Comparison of ENCODE assay signal across 14 cellular contexts in the genomic region with DNA sequence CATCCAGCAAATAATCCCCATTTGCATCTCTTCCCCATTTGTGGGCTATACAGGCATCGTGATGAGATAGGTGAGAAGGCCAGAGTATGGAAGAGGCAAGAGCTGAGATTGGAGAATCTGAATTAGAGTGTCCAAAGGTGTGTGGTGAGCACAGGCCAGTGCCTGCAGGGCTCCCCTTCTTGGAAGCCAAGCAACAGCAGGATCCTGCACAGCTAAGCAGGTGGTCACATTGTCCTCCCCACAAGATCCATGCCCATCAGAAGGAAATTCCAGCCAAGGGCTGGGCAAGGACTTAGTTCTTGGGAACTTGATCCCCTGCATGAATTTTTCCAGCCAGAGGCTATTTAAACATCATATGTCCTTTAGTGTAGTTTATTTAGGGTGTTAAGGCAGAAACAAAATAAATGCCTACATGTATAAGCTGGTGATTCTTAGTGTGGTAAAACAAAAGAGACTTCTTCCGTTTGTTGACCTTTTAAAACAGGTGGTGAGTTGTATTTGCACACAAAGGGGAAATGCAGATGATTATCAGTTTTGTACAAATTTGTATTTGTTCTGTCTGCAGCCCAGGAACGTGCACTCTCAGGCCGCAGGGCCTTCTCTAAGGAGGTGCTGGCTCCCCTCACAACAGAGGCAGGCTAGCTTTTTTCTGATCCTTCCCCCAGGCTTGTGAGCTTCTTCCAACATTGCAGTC.
DNase-seq lines count a peak whose midpoint lies in the region; ATAC-seq and TF ChIP-seq lines count a peak whose summit lies in the region.
"Had no signal": no experiment of that assay in that cellular context is flagged by ENCODE, and none has a peak within 500 bp of the region (broad histone marks: within the 10 kb centered on the region; RNA-seq: fewer than 3 reads in every experiment).

No MANE protein-coding gene starts in this region.

- H3K4me3 ChIP-seq in HEK293 (ENCODE audit: low read depth, low read length) (no peak overlapping the region), neural progenitor cell (no peak overlapping the region)
- H3K4me3 ChIP-seq: MG63 had no signal

- peak overlapping the region; percentile 33 for H3K4me2 ChIP-seq in neural progenitor cell

- CTCF ChIA-PET in activated CD4-positive, alpha-beta T cell treated with anti-CD3 and anti-CD28 coated beads for 36 hours (lab: Charles Lee), result interaction anchor here (1.3 kb wide), 2 partner anchors 13 to 24 kb away, joined by 3 to 4 read pairs; no protein-coding TSS in a partner anchor
- CTCF ChIA-PET in HEK293 (lab: Yijun Ruan, JAX), result no interaction called here

- no peak for ATAC-seq in activated CD4-positive, alpha-beta T cell treated with anti-CD3 and anti-CD28 coated beads for 36 hours
- ATAC-seq in activated naive CD8-positive, alpha-beta T cell treated with anti-CD3 and anti-CD28 coated beads, Interleukin-2, amount 50 U/mL, for 24 hours, result peak; percentile 38
- ATAC-seq: SK-N-SH treated with all-trans-retinoic acid at 6 μM for 48 hours had no signal

- H3K9ac ChIP-seq in neural progenitor cell, result no peak overlapping the region

- no peak overlapping the region for H3K27ac ChIP-seq in HEK293 (ENCODE audit: extremely low read depth, low read depth, low read length)
- H3K27ac ChIP-seq in neural progenitor cell, result peak overlapping the region; percentile 57

- peaks cover 67% of the 10 kb centered on the region for H3K4me1 Mint-ChIP-seq in activated CD4-positive, alpha-beta T cell treated with anti-CD3 and anti-CD28 coated beads for 36 hours
- H3K4me1 Mint-ChIP-seq in activated naive CD8-positive, alpha-beta T cell treated with anti-CD3 and anti-CD28 coated beads, Interleukin-2, amount 50 U/mL, for 24 hours, result peaks cover 83% of the 10 kb centered on the region
- H3K4me1 Mint-ChIP-seq in neural progenitor cell, result peaks cover 4% of the 10 kb centered on the region
- peaks cover 27% of the 10 kb centered on the region for H3K4me1 Mint-ChIP-seq in activated T-helper 2 cell treated with anti-CD3 and anti-CD28 coated beads, Interferon-gamma antibody, Interleukin-2, Interleukin-4, amounts not matched to agents 10 μg/mL and 5 μg/mL and 100 μg/mL, durations not matched to agents 14 hours and 24 hours and 36 hours (ENCODE audit: low read depth)

- no peaks in the 10 kb centered on the region for H3K36me3 Mint-ChIP-seq in activated CD4-positive, alpha-beta T cell treated with anti-CD3 and anti-CD28 coated beads for 36 hours (ENCODE audit: low read depth)
- H3K36me3 Mint-ChIP-seq in activated naive CD8-positive, alpha-beta T cell treated with anti-CD3 and anti-CD28 coated beads, Interleukin-2, amount 50 U/mL, for 24 hours (ENCODE audit: low read depth), result no peaks in the 10 kb centered on the region
- no peaks in the 10 kb centered on the region for H3K36me3 Mint-ChIP-seq in neural progenitor cell
- H3K36me3 Mint-ChIP-seq in activated T-helper 2 cell treated with anti-CD3 and anti-CD28 coated beads, Interferon-gamma antibody, Interleukin-2, Interleukin-4, amounts not matched to agents 10 μg/mL and 5 μg/mL and 100 μg/mL, durations not matched to agents 14 hours and 24 hours and 36 hours (ENCODE audit: low read depth), result peaks cover 10% of the 10 kb centered on the region

- peaks cover 7% of the 10 kb centered on the region for H3F3A ChIP-seq in neural progenitor cell (ENCODE audit: low read depth)

- no peaks in the 10 kb centered on the region for H3K9me3 ChIP-seq in HEK293 (ENCODE audit: control insufficient read depth, insufficient read depth, low read depth, low read length)
- H3K9me3 ChIP-seq in neural progenitor cell (ENCODE audit: low read depth), result no peaks in the 10 kb centered on the region
- H3K9me3 ChIP-seq: MG63 had no signal

- no peaks in the 10 kb centered on the region for H3K27me3 Mint-ChIP-seq in activated CD4-positive, alpha-beta T cell treated with anti-CD3 and anti-CD28 coated beads for 36 hours
- no peaks in the 10 kb centered on the region for H3K27me3 Mint-ChIP-seq in activated naive CD8-positive, alpha-beta T cell treated with anti-CD3 and anti-CD28 coated beads, Interleukin-2, amount 50 U/mL, for 24 hours
- H3K27me3 Mint-ChIP-seq in neural progenitor cell (ENCODE audit: insufficient read depth, low read depth), result no peaks in the 10 kb centered on the region
- no peaks in the 10 kb centered on the region for H3K27me3 Mint-ChIP-seq in activated T-helper 2 cell treated with anti-CD3 and anti-CD28 coated beads, Interferon-gamma antibody, Interleukin-2, Interleukin-4, amounts not matched to agents 10 μg/mL and 5 μg/mL and 100 μg/mL, durations not matched to agents 14 hours and 24 hours and 36 hours (ENCODE audit: low read depth)
- H3K27me3 Mint-ChIP-seq: activated naive CD8-positive, alpha-beta T cell treated with anti-CD3 and anti-CD28 coated beads, Interleukin-2, amount 10 ng/mL, durations not matched to agents 7 days and 5 days had no signal

- intact Hi-C loops in activated CD4-positive, alpha-beta T cell treated with anti-CD3 and anti-CD28 coated beads for 36 hours (cut with DNase I, micrococcal nuclease), result no loop called here
- intact Hi-C loops in activated T-helper 2 cell treated with anti-CD3 and anti-CD28 coated beads, Interferon-gamma antibody, Interleukin-2, Interleukin-4, amounts not matched to agents 10 μg/mL and 5 μg/mL and 100 μg/mL, durations not matched to agents 14 hours and 24 hours and 36 hours (cut with micrococcal nuclease), result no loop called here

- H3K4me3 Mint-ChIP-seq in activated CD4-positive, alpha-beta T cell treated with anti-CD3 and anti-CD28 coated beads for 36 hours, result no peak overlapping the region
- H3K4me3 Mint-ChIP-seq in activated naive CD8-positive, alpha-beta T cell treated with anti-CD3 and anti-CD28 coated beads, Interleukin-2, amount 50 U/mL, for 24 hours, result no peak overlapping the region
- no peak overlapping the region for H3K4me3 Mint-ChIP-seq in neural progenitor cell
- no peak overlapping the region for H3K4me3 Mint-ChIP-seq in activated T-helper 2 cell treated with anti-CD3 and anti-CD28 coated beads, Interferon-gamma antibody, Interleukin-2, Interleukin-4, amounts not matched to agents 10 μg/mL and 5 μg/mL and 100 μg/mL, durations not matched to agents 14 hours and 24 hours and 36 hours (ENCODE audit: low read depth)
- H3K4me3 Mint-ChIP-seq: activated naive CD8-positive, alpha-beta T cell treated with anti-CD3 and anti-CD28 coated beads, Interleukin-2, amount 10 ng/mL, durations not matched to agents 7 days and 5 days had no signal

- H2AFZ ChIP-seq in neural progenitor cell (replicated peaks), result no peak overlapping the region

- H3K27ac Mint-ChIP-seq in activated CD4-positive, alpha-beta T cell treated with anti-CD3 and anti-CD28 coated beads for 36 hours, result peak overlapping the region; percentile 65
- peak overlapping the region; percentile 71 for H3K27ac Mint-ChIP-seq in activated naive CD8-positive, alpha-beta T cell treated with anti-CD3 and anti-CD28 coated beads, Interleukin-2, amount 50 U/mL, for 24 hours
- no peak overlapping the region for H3K27ac Mint-ChIP-seq in neural progenitor cell
- no peak overlapping the region for H3K27ac Mint-ChIP-seq in activated T-helper 2 cell treated with anti-CD3 and anti-CD28 coated beads, Interferon-gamma antibody, Interleukin-2, Interleukin-4, amounts not matched to agents 10 μg/mL and 5 μg/mL and 100 μg/mL, durations not matched to agents 14 hours and 24 hours and 36 hours

- H3K4me1 ChIP-seq in HEK293 (ENCODE audit: control insufficient read depth, insufficient read depth, low read length) (peaks cover 7% of the 10 kb centered on the region; the same call in 1 of the 2 replicates), neural progenitor cell (peaks cover 30% of the 10 kb centered on the region)

- POLR2A ChIA-PET in activated CD4-positive, alpha-beta T cell treated with anti-CD3 and anti-CD28 coated beads for 36 hours (lab: Charles Lee), result no interaction called here
- POLR2A ChIA-PET in HEK293 (lab: Yijun Ruan, JAX), result no interaction called here

- peaks cover 41% of the 10 kb centered on the region for H3K79me2 ChIP-seq in neural progenitor cell (ENCODE audit: low read depth)

- no peaks in the 10 kb centered on the region for H4K20me1 ChIP-seq in neural progenitor cell (ENCODE audit: low read depth)

- no peak for DNase-seq in activated CD4-positive, alpha-beta T cell treated with anti-CD3 and anti-CD28 coated beads for 36 hours
- DNase-seq in activated CD4-positive, alpha-beta T cell treated with anti-CD3 and anti-CD28 coated beads for 1 hour, result no peak
- DNase-seq in activated naive CD8-positive, alpha-beta T cell treated with anti-CD3 and anti-CD28 coated beads, Interleukin-2, amount 50 U/mL, for 24 hours, result no peak
- peak; percentile 12 for DNase-seq in neural progenitor cell (ENCODE audit: low spot score)
- no peak for DNase-seq in NCI-H446 treated with DMSO at 0.1 percent for 48 hours (lab: John Stamatoyannopoulos, UW)
- no peak for DNase-seq in superior temporal gyrus (ENCODE audit: extremely low spot score)
- no peak for DNase-seq in activated T-helper 2 cell treated with anti-CD3 and anti-CD28 coated beads, Interferon-gamma antibody, Interleukin-2, Interleukin-4, amounts not matched to agents 10 μg/mL and 5 μg/mL and 100 μg/mL, durations not matched to agents 14 hours and 24 hours and 36 hours (ENCODE audit: low spot score)
- DNase-seq: activated naive CD8-positive, alpha-beta T cell treated with anti-CD3 and anti-CD28 coated beads, Interleukin-2, amount 10 ng/mL, durations not matched to agents 7 days and 5 days; cerebellar nuclear complex; COR-L47; MG63; stimulated activated CD8-positive, alpha-beta memory T cell treated with anti-CD3 and anti-CD28 coated beads, Interleukin-4, amount 100 ng/mL, for 48 hours had no signal

- TF ChIP-seq CTCF in HEK293 (tag by site-specific recombination; IDR thresholded peaks at IDR 0.05) (no peak), neural progenitor cell (IDR thresholded peaks at IDR 0.05) (no peak)

- H3K27me3 ChIP-seq in neural progenitor cell, result no peaks in the 10 kb centered on the region
- H3K27me3 ChIP-seq: MG63 had no signal

- H3K36me3 ChIP-seq in HEK293 (ENCODE audit: control insufficient read depth in 2 of 2, insufficient read depth in 1 of 2, low read length in 2 of 2) (no peaks in the 10 kb centered on the region), neural progenitor cell (no peaks in the 10 kb centered on the region)
- H3K36me3 ChIP-seq: MG63 had no signal

- H3K9me3 Mint-ChIP-seq in activated CD4-positive, alpha-beta T cell treated with anti-CD3 and anti-CD28 coated beads for 36 hours (ENCODE audit: low read depth), result no peaks in the 10 kb centered on the region
- no peaks in the 10 kb centered on the region for H3K9me3 Mint-ChIP-seq in activated naive CD8-positive, alpha-beta T cell treated with anti-CD3 and anti-CD28 coated beads, Interleukin-2, amount 50 U/mL, for 24 hours
- H3K9me3 Mint-ChIP-seq in neural progenitor cell, result no peaks in the 10 kb centered on the region
- H3K9me3 Mint-ChIP-seq in activated T-helper 2 cell treated with anti-CD3 and anti-CD28 coated beads, Interferon-gamma antibody, Interleukin-2, Interleukin-4, amounts not matched to agents 10 μg/mL and 5 μg/mL and 100 μg/mL, durations not matched to agents 14 hours and 24 hours and 36 hours, result no peaks in the 10 kb centered on the region

TF ChIP-seq in HEK293, 187 proteins besides CTCF, POLR2A, EP300 and RAD21 (continues in another document):
- peak; percentile 40; the same call in 1 of the 2 replicates for TF ChIP-seq MZF1 (tag by site-specific recombination; IDR thresholded peaks at IDR 0.05; ENCODE audit: borderline replicate concordance)
- TF ChIP-seq ZNF623 (tag by site-specific recombination; IDR thresholded peaks at IDR 0.05), result no peak
- TF ChIP-seq ZNF768 (tag by site-specific recombination; IDR thresholded peaks at IDR 0.05), result no peak

Comparison
In these comparisons a context has a peak if more than half of its experiments do, and no peak if none do; other contexts are left out.
1. H3K27ac Mint-ChIP-seq: peak in activated CD4-positive, alpha-beta T cell treated with anti-CD3 and anti-CD28 coated beads for 36 hours (single experiment) and activated naive CD8-positive, alpha-beta T cell treated with anti-CD3 and anti-CD28 coated beads, Interleukin-2, amount 50 U/mL, for 24 hours (single experiment); none in neural progenitor cell (single experiment) and activated T-helper 2 cell treated with anti-CD3 and anti-CD28 coated beads, Interferon-gamma antibody, Interleukin-2, Interleukin-4, amounts not matched to agents 10 μg/mL and 5 μg/mL and 100 μg/mL, durations not matched to agents 14 hours and 24 hours and 36 hours (single experiment).